In the genomic region with DNA sequence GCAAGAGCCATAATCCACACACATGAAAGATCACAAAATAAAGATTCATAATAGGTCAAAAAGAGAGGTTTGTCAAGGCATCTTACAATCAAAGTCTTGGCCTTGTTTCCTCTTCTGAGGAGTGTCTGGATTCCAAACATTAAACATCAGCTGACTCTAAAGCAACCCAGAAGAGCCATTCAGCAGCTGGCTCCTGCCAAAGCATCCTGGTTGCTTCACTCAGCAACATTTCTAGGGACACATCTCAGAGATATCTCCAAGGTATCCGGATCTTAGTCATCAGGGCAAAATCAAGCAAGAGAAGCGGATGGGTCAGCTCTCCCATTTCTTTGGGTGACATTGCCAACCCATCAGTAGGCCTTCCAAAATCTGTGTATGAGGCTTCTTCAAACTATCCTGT, we compare ENCODE assay signal across 23 cellular contexts.
"Had no signal": no experiment of that assay in that cellular context is flagged by ENCODE, and none has a peak within 500 bp of the region (broad histone marks: within the 10 kb centered on the region; RNA-seq: fewer than 3 reads in every experiment).

No MANE protein-coding gene starts in this region.

- H3K36me3 ChIP-seq: colonic mucosa, esophagus muscularis mucosa, esophagus squamous epithelium, gastrocnemius medialis, gastroesophageal sphincter, heart left ventricle, heart right ventricle had no signal

- H3K4me1 ChIP-seq: colonic mucosa, esophagus muscularis mucosa, esophagus squamous epithelium, foreskin keratinocyte, gastrocnemius medialis, gastroesophageal sphincter, heart left ventricle, heart right ventricle had no signal

- H3K27me3 ChIP-seq: colonic mucosa, dorsolateral prefrontal cortex, esophagus muscularis mucosa, esophagus squamous epithelium, foreskin keratinocyte, gastrocnemius medialis, gastroesophageal sphincter, heart left ventricle had no signal

- H3K4me3 ChIP-seq: colonic mucosa, coronary artery, dorsolateral prefrontal cortex, esophagus muscularis mucosa, esophagus squamous epithelium, gastrocnemius medialis, gastroesophageal sphincter, heart left ventricle, heart right ventricle had no signal

- H3K27ac ChIP-seq: colonic mucosa, coronary artery, dorsolateral prefrontal cortex, epithelial cell of prostate, esophagus muscularis mucosa, esophagus squamous epithelium, foreskin keratinocyte, gastrocnemius medialis, gastroesophageal sphincter, heart left ventricle, heart right ventricle had no signal

- DNase-seq: colonic mucosa; cortex of kidney; dermis blood vessel endothelial cell; dorsolateral prefrontal cortex; effector CD4-positive, alpha-beta T cell; effector CD8-positive, alpha-beta T cell; effector memory CD4-positive, alpha-beta T cell; effector memory CD8-positive, alpha-beta T cell; endodermal cell; erythroblast; esophagus squamous epithelium; foreskin fibroblast; foreskin keratinocyte; foreskin melanocyte; gastrocnemius medialis; glutamatergic neuron; head of caudate nucleus; heart left ventricle; heart right ventricle had no signal

- H3K9me3 ChIP-seq: colonic mucosa, esophagus muscularis mucosa, esophagus squamous epithelium, gastrocnemius medialis, gastroesophageal sphincter, heart left ventricle, heart right ventricle had no signal
